In the genomic region with DNA sequence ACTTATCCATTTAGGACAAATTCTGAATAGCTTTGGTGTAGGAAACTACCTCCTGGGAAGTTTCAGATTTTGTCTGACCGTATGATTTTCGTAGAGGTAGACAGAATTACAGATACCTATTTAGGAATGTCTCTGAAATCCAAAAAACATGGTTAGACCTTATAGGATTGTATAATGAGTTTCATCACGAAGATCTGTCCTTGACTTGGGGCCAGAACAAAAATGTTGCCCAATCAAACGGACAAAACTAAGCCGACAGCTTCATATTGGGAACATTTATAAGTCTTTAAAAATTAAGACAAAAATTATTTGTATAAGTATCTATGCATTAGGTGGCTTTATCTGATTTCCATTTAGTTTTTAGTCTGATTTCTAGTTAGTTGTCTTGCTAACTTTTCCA, we compare ENCODE assay signal across 1 cellular context.
TF ChIP-seq lines count a peak whose summit lies in the region.

No MANE protein-coding gene starts in this region.

TF ChIP-seq in HepG2, 621 proteins besides CTCF, POLR2A, EP300 and RAD21 (continued from another document):
- TF ChIP-seq, protein P1, sequence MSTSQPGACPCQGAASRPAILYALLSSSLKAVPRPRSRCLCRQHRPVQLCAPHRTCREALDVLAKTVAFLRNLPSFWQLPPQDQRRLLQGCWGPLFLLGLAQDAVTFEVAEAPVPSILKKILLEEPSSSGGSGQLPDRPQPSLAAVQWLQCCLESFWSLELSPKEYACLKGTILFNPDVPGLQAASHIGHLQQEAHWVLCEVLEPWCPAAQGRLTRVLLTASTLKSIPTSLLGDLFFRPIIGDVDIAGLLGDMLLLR (CRISPR knock-in tag; IDR thresholded peaks at IDR 0.05) = no peak
- no peak for TF ChIP-seq ZNF468 (CRISPR knock-in tag; IDR thresholded peaks at IDR 0.05)
- TF ChIP-seq, protein P2, sequence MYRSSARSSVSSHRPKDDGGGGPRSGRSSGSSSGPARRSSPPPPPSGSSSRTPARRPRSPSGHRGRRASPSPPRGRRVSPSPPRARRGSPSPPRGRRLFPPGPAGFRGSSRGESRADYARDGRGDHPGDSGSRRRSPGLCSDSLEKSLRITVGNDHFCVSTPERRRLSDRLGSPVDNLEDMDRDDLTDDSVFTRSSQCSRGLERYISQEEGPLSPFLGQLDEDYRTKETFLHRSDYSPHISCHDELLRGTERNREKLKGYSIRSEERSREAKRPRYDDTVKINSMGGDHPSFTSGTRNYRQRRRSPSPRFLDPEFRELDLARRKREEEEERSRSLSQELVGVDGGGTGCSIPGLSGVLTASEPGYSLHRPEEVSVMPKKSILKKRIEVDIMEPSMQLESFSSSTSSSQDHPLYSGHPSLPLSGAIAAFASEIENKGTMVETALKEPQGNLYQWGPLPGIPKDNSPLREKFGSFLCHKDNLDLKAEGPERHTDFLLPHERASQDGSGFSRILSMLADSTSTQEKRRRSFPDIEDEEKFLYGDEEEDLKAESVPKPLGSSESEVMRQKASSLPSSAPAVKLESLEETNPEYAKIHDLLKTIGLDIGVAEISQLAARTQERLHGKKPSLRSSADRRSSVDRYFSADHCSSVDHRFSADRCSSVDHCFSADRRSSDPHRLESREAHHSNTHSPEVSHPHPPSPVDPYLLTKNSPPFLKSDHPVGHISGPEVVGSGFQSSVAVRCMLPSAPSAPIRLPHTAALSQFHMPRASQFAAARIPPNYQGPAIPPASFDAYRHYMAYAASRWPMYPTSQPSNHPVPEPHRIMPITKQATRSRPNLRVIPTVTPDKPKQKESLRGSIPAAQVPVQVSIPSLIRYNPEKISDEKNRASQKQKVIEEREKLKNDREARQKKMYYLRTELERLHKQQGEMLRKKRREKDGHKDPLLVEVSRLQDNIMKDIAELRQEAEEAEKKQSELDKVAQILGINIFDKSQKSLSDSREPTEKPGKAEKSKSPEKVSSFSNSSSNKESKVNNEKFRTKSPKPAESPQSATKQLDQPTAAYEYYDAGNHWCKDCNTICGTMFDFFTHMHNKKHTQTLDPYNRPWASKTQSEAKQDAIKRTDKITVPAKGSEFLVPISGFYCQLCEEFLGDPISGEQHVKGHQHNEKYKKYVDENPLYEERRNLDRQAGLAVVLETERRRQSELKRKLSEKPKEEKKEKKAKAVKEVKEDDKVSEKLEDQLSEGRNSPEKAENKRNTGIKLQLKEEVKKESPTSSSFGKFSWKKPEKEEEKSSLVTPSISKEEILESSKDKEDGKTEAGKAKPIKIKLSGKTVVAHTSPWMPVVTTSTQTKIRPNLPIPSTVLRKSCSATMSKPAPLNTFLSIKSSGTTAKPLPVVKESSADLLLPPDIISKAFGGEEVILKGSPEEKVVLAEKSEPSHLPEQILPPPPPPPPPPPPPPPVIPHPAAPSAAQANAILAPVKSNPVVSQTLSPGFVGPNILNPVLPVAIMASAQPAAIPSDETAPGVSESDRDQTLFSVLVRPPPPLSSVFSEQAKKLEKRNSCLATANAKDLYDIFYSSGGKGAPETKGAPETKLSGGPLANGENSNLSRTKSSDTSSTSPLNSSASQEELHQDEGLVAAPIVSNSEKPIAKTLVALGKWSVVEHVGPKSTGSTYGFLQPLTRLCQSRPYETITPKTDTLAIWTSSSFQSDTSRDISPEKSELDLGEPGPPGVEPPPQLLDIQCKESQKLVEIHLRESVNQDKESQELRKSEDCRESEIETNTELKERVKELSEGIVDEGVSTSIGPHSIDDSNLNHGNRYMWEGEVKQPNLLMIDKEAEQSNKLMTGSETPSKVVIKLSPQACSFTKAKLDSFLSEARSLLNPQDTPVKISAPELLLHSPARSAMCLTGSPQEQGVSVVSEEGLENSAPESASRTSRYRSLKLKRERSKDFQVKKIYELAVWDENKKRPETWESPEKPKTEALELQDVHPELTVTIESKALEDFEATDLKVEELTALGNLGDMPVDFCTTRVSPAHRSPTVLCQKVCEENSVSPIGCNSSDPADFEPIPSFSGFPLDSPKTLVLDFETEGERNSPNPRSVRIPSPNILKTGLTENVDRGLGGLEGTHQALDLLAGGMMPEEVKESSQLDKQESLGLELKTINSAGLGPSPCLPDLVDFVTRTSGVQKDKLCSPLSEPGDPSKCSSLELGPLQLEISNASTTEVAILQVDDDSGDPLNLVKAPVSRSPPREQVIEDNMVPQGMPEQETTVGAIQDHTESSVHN (CRISPR knock-in tag; IDR thresholded peaks at IDR 0.05) = no peak
- TF ChIP-seq STAT5B (CRISPR knock-in tag; IDR thresholded peaks at IDR 0.05) = no peak
- TF ChIP-seq ZFP90 (CRISPR knock-in tag; IDR thresholded peaks at IDR 0.05; ENCODE audit: borderline replicate concordance) = no peak
